10 cellular contexts compared by ENCODE assay signal in the genomic region with DNA sequence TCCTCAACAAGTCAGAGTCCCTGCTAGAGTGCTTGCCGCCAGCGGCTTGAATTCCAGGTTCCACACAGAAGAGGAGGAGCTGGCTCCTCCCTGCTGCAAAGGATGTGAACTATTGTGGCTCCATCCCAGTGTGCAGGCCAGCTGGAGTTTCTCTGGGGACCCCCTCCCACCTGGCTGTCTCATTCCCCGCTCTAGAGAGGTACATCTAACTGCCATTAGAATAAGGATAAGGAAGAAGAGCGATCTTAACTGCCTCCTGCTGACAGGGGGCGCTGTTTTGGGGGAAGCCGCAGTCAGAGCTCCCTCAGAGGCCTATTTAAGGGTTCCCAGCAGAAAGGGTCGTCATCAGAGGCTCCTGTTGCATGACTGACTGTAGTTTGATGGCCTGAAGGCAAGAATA. TPM values are rescaled to one million over a fixed set of nuclear protein-coding genes. Genes with fewer than 3 reads are reported as not detected.
DNase-seq lines count a peak whose midpoint lies in the region; TF ChIP-seq lines count a peak whose summit lies in the region.
"Had no signal": no experiment of that assay in that cellular context is flagged by ENCODE, and none has a peak within 500 bp of the region (broad histone marks: within the 10 kb centered on the region; RNA-seq: fewer than 3 reads in every experiment).

No MANE protein-coding gene starts in this region.

- H3K4me3 ChIP-seq in AG10803 (ENCODE audit: low read length), result no peak overlapping the region
- no peak overlapping the region for H3K4me3 ChIP-seq in SU-DHL-6 (ENCODE audit: insufficient read depth, low read length, poor library complexity, severe bottlenecking)
- H3K4me3 ChIP-seq in iPS-20b (ENCODE audit: low read length), result no peak overlapping the region
- H3K4me3 ChIP-seq in Peyer's patch, result no peak overlapping the region

- no peak overlapping the region for H3K4me2 ChIP-seq in SU-DHL-6 (ENCODE audit: low read depth, low read length, poor library complexity, severe bottlenecking)

- H3F3A ChIP-seq in SU-DHL-6 (ENCODE audit: insufficient read depth), result no peaks in the 10 kb centered on the region

- H3K4me1 ChIP-seq in iPS-20b (ENCODE audit: insufficient read depth, low read length), result peaks cover 11% of the 10 kb centered on the region; the same call in 1 of the 2 replicates
- H3K4me1 ChIP-seq in Peyer's patch, result no peaks in the 10 kb centered on the region

- H2AFZ ChIP-seq in SU-DHL-6 (ENCODE audit: low read depth, low read length, severe bottlenecking), result no peak overlapping the region

- DNase-seq in AG10803 (ENCODE audit: low read depth) (peak; percentile 4), GM13977 (ENCODE audit: low spot score) (no peak), hippocampal formation (lab: John Stamatoyannopoulos, UW) (no peak), NCI-H2029 treated with DMSO at 0.1 percent for 48 hours (lab: John Stamatoyannopoulos, UW) (no peak), Peyer's patch (no peak), mesenteric fat pad (ENCODE audit: low spot score) (no peak)
- DNase-seq: activated effector memory CD4-positive, alpha-beta T cell treated with anti-CD3 and anti-CD28 coated beads, Interleukin-2, amount 50 U/mL, for 16 hours; NCI-H1092 had no signal

- no peaks in the 10 kb centered on the region for H3K36me3 ChIP-seq in SU-DHL-6 (ENCODE audit: low read length)
- H3K36me3 ChIP-seq in iPS-20b (ENCODE audit: insufficient read depth, low read depth, low read length), result no peaks in the 10 kb centered on the region
- H3K36me3 ChIP-seq in Peyer's patch, result no peaks in the 10 kb centered on the region

- H3K27me3 ChIP-seq in SU-DHL-6 (ENCODE audit: low read length), result peaks cover 5% of the 10 kb centered on the region; the same call in 1 of the 2 replicates
- H3K27me3 ChIP-seq in iPS-20b (ENCODE audit: insufficient read depth, low read length), result no peaks in the 10 kb centered on the region
- no peaks in the 10 kb centered on the region for H3K27me3 ChIP-seq in Peyer's patch

- H3K9ac ChIP-seq in SU-DHL-6 (ENCODE audit: low read length) (no peak overlapping the region), iPS-20b (ENCODE audit: low read depth, low read length) (peak overlapping the region; percentile 36; the same call in 1 of the 2 replicates)

- no peaks in the 10 kb centered on the region for H4K20me1 ChIP-seq in SU-DHL-6 (ENCODE audit: low read depth, low read length)

- TF ChIP-seq CTCF in AG10803 (conservative IDR thresholded peaks at IDR 0.05; ENCODE audit: low read length) (peak; percentile 42), GM13977 (IDR thresholded peaks at IDR 0.05; ENCODE audit: extremely low read depth, insufficient read depth, missing control alignments) (peak; percentile 31), SU-DHL-6 (IDR thresholded peaks at IDR 0.05; ENCODE audit: insufficient read depth, low read length, poor library complexity, severe bottlenecking) (peak; percentile 33), Peyer's patch (IDR thresholded peaks at IDR 0.05) (peak in 1 of 6 experiments; percentile 2)

- no peaks in the 10 kb centered on the region for H3K9me3 ChIP-seq in SU-DHL-6 (ENCODE audit: insufficient read depth, low read length)
- H3K9me3 ChIP-seq in iPS-20b (ENCODE audit: insufficient read depth, low read depth, low read length), result no peaks in the 10 kb centered on the region
- no peaks in the 10 kb centered on the region for H3K9me3 ChIP-seq in Peyer's patch

- no peaks in the 10 kb centered on the region for H3K9me2 ChIP-seq in SU-DHL-6 (replicated peaks; ENCODE audit: insufficient read depth, low read length)

- in situ Hi-C loops in GM13977 (cut with MboI; ENCODE audit: low pct_unique_long_range_greater_than_20kb, low sequenced_read_pairs, unreplicated experiment), result no loop called here

- no peak overlapping the region for H3K27ac ChIP-seq in SU-DHL-6 (ENCODE audit: low read depth, low read length)
- H3K27ac ChIP-seq in iPS-20b (ENCODE audit: low read length), result no peak overlapping the region
- H3K27ac ChIP-seq in Peyer's patch, result no peak overlapping the region

- TF ChIP-seq POLR2A in Peyer's patch (IDR thresholded peaks at IDR 0.05), result no peak

- H3K79me2 ChIP-seq in SU-DHL-6 (ENCODE audit: insufficient read depth, low read length), result no peaks in the 10 kb centered on the region

RNA-seq across cellular contexts. Expression of a gene that starts 40.8 kb away (rescaled TPM):
- total RNA-seq in Peyer's patch, result 1 to 10 TPM in 2 of 4 donors, under 1 TPM in 1, not detected in 1; 0.83 to 3.9 (median 2.7) TPM
- 2.6 TPM for total RNA-seq in mesenteric fat pad
